Comparison of ENCODE assay signal across 27 cellular contexts in the genomic region with DNA sequence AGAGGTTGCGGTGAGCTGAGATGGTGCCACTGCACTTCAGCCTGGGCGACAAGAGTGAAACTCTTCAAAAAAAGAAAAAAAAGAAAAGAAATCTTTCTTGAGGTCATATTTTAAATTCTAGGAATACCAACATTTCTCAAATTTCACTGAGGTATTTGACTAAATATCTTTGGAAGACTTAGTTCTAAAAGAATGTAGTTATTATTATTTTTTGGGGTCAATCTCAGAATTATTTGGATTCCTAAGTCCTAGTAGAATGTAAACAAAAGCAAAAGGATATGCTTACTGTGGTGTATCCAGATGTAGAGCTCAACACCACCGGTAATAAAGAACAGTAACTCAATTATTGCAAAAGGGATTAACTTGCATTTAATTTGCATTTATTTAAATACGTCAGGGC. TPM values are rescaled to one million over a fixed set of nuclear protein-coding genes. Genes with fewer than 3 reads are reported as not detected.
A peak's percentile ranks its signal among the peaks of the same experiment; 100 is the strongest.
DNase-seq lines count a peak whose midpoint lies in the region; ATAC-seq, FAIRE-seq and TF ChIP-seq lines count a peak whose summit lies in the region.
"Had no signal": no experiment of that assay in that cellular context is flagged by ENCODE, and none has a peak within 500 bp of the region (broad histone marks: within the 10 kb centered on the region; RNA-seq: fewer than 3 reads in every experiment).

No MANE protein-coding gene starts in this region.

- peaks cover 25% of the 10 kb centered on the region for H3K4me1 Mint-ChIP-seq in mesothelial cell of epicardium
- H3K4me1 Mint-ChIP-seq in T-helper 2 cell treated with Interferon-gamma antibody and Interleukin-4, amounts not matched to agents 5 μg/mL and 100 μg/mL, for 36 hours (ENCODE audit: low read depth): no peaks in the 10 kb centered on the region
- peaks cover 28% of the 10 kb centered on the region for H3K4me1 Mint-ChIP-seq in WTC11
- H3K4me1 Mint-ChIP-seq: activated CD4-positive, alpha-beta memory T cell treated with anti-CD3 and anti-CD28 coated beads, Interleukin-2, amount 10 ng/mL, durations not matched to agents 7 days and 5 days had no signal

- no peak overlapping the region for H3K4me3 ChIP-seq in choroid plexus epithelial cell (ENCODE audit: low read depth, low read length)
- H3K4me3 ChIP-seq: BLaER1, heart right ventricle, suprapubic skin, vagina had no signal

- H3K9me3 Mint-ChIP-seq in mesothelial cell of epicardium (peaks cover 3% of the 10 kb centered on the region), WTC11 (peaks cover 9% of the 10 kb centered on the region)
- no peaks in the 10 kb centered on the region for H3K9me3 Mint-ChIP-seq in T-helper 2 cell treated with Interferon-gamma antibody and Interleukin-4, amounts not matched to agents 5 μg/mL and 100 μg/mL, for 36 hours
- H3K9me3 Mint-ChIP-seq: activated CD4-positive, alpha-beta memory T cell treated with anti-CD3 and anti-CD28 coated beads, Interleukin-2, amount 10 ng/mL, durations not matched to agents 7 days and 5 days; activated naive CD4-positive, alpha-beta T cell treated with anti-CD3 and anti-CD28 coated beads for 36 hours; IgD-negative memory B cell; natural killer cell treated with Interleukin-12 subunit alpha and Interleukin-12 subunit beta and Interleukin-15 and Interleukin-18, amount 100 ng/mL, for 72 hours had no signal

- CTCF ChIA-PET in WTC11 (lab: Charles Lee): interaction anchor here (2.6 kb wide), 1 partner anchor 81 kb away, joined by 39 read pairs; no protein-coding TSS in a partner anchor

- peak; percentile 67 for DNase-seq in AG20443 (ENCODE audit: low spot score)
- peak; percentile 56 for DNase-seq in HTR-8/SVneo (ENCODE audit: insufficient read length, low spot score)
- DNase-seq in choroid plexus epithelial cell (ENCODE audit: low read depth): peak; percentile 73
- no peak for DNase-seq in mesothelial cell of epicardium (ENCODE audit: low spot score in 2 of 2, unreplicated experiment in 2 of 2)
- DNase-seq in T-helper 2 cell treated with Interferon-gamma antibody and Interleukin-4, amounts not matched to agents 5 μg/mL and 100 μg/mL, for 36 hours (ENCODE audit: low spot score): no peak
- DNase-seq in NCI-H446 (lab: John Stamatoyannopoulos, UW): no peak
- DNase-seq in WTC11 (ENCODE audit: low spot score): no peak
- DNase-seq: activated CD4-positive, alpha-beta memory T cell treated with anti-CD3 and anti-CD28 coated beads, Interleukin-2, amount 10 ng/mL, durations not matched to agents 7 days and 5 days; activated naive CD4-positive, alpha-beta T cell treated with anti-CD3 and anti-CD28 coated beads for 36 hours; activated T-cell treated with anti-CD3 and anti-CD28 coated beads, Interleukin-2, amount 50 U/mL, for 1 hour; H7; heart right ventricle; islet precursor cell; mammary epithelial cell; NCI-H2029 treated with DMSO at 0.1 percent for 48 hours; NCI-H524; small intestine; stimulated activated CD4-positive, alpha-beta T cell treated with anti-CD3 and anti-CD28 coated beads, Interleukin-4, amount 100 ng/mL, for 4 hours had no signal

- H3K4me3 Mint-ChIP-seq in mesothelial cell of epicardium: no peak overlapping the region
- H3K4me3 Mint-ChIP-seq in T-helper 2 cell treated with Interferon-gamma antibody and Interleukin-4, amounts not matched to agents 5 μg/mL and 100 μg/mL, for 36 hours: no peak overlapping the region
- H3K4me3 Mint-ChIP-seq in WTC11: no peak overlapping the region; the same call in 1 of the 2 replicates
- H3K4me3 Mint-ChIP-seq: activated CD4-positive, alpha-beta memory T cell treated with anti-CD3 and anti-CD28 coated beads, Interleukin-2, amount 10 ng/mL, durations not matched to agents 7 days and 5 days; activated naive CD4-positive, alpha-beta T cell treated with anti-CD3 and anti-CD28 coated beads for 36 hours; brain; IgD-negative memory B cell; natural killer cell treated with Interleukin-12 subunit alpha and Interleukin-12 subunit beta and Interleukin-15 and Interleukin-18, amount 100 ng/mL, for 72 hours had no signal

- POLR2A ChIA-PET in WTC11 (lab: Charles Lee): no interaction called here

- FAIRE-seq in HTR-8/SVneo (lab: Jason Lieb, UNC): no peak
- FAIRE-seq: small intestine had no signal

- H3K36me3 Mint-ChIP-seq in mesothelial cell of epicardium: peaks cover 7% of the 10 kb centered on the region
- H3K36me3 Mint-ChIP-seq in T-helper 2 cell treated with Interferon-gamma antibody and Interleukin-4, amounts not matched to agents 5 μg/mL and 100 μg/mL, for 36 hours (ENCODE audit: low read depth): no peaks in the 10 kb centered on the region
- 0 out of 2 replicates have a peak, but pooled peaks cover 3% of the 10 kb centered on the region for H3K36me3 Mint-ChIP-seq in WTC11
- H3K36me3 Mint-ChIP-seq: IgD-negative memory B cell; natural killer cell treated with Interleukin-12 subunit alpha and Interleukin-12 subunit beta and Interleukin-15 and Interleukin-18, amount 100 ng/mL, for 72 hours had no signal

- ATAC-seq in HG03469 (IDR thresholded peaks at IDR 0.05; ENCODE audit: unreplicated experiment): no peak
- no peak for ATAC-seq in WTC11
- ATAC-seq: esophagus mucosa, heart right ventricle had no signal

- H3K27ac Mint-ChIP-seq in mesothelial cell of epicardium (peak overlapping the region; percentile 16), WTC11 (no peak overlapping the region)
- no peak overlapping the region for H3K27ac Mint-ChIP-seq in T-helper 2 cell treated with Interferon-gamma antibody and Interleukin-4, amounts not matched to agents 5 μg/mL and 100 μg/mL, for 36 hours
- H3K27ac Mint-ChIP-seq: activated CD4-positive, alpha-beta memory T cell treated with anti-CD3 and anti-CD28 coated beads, Interleukin-2, amount 10 ng/mL, durations not matched to agents 7 days and 5 days; activated naive CD4-positive, alpha-beta T cell treated with anti-CD3 and anti-CD28 coated beads for 36 hours; natural killer cell treated with Interleukin-12 subunit alpha and Interleukin-12 subunit beta and Interleukin-15 and Interleukin-18, amount 100 ng/mL, for 72 hours; progenitor cell of endocrine pancreas had no signal

- H3K27me3 Mint-ChIP-seq in mesothelial cell of epicardium (ENCODE audit: low read depth) (no peaks in the 10 kb centered on the region), WTC11 (ENCODE audit: low read depth) (peaks cover 22% of the 10 kb centered on the region)
- peaks cover 5% of the 10 kb centered on the region for H3K27me3 Mint-ChIP-seq in T-helper 2 cell treated with Interferon-gamma antibody and Interleukin-4, amounts not matched to agents 5 μg/mL and 100 μg/mL, for 36 hours (ENCODE audit: low read depth)
- H3K27me3 Mint-ChIP-seq: natural killer cell treated with Interleukin-12 subunit alpha and Interleukin-12 subunit beta and Interleukin-15 and Interleukin-18, amount 100 ng/mL, for 72 hours; progenitor cell of endocrine pancreas had no signal

- TF ChIP-seq CTCF in choroid plexus epithelial cell (conservative IDR thresholded peaks at IDR 0.05; ENCODE audit: low read depth, low read length): no peak
- TF ChIP-seq CTCF in mesothelial cell of epicardium (IDR thresholded peaks at IDR 0.05; ENCODE audit: unreplicated experiment): no peak
- TF ChIP-seq CTCF in WTC11 (IDR thresholded peaks at IDR 0.05): no peak

TF ChIP-seq in WTC11, 78 proteins besides CTCF, POLR2A, EP300 and RAD21:
- TF ChIP-seq ZNF138 (CRISPR knock-in tag; conservative IDR thresholded peaks at IDR 0.05): no peak

RNA-seq across cellular contexts. Expression of gene PRICKLE1, which starts 25.0 kb away (rescaled TPM):
- 79.4 to 89.1 TPM (median 80.7 TPM) in 3 replicates for total RNA-seq in mesothelial cell of epicardium
- total RNA-seq in WTC11 (2021): 11.7 to 16.4 TPM (median 15.3 TPM) in 3 replicates
- total RNA-seq: activated naive CD4-positive, alpha-beta T cell treated with anti-CD3 and anti-CD28 coated beads for 36 hours; natural killer cell treated with Interleukin-12 subunit alpha and Interleukin-12 subunit beta and Interleukin-15 and Interleukin-18, amount 100 ng/mL, for 72 hours had no signal

Comparison
In these comparisons a context has a peak if more than half of its experiments do, and no peak if none do; other contexts are left out.
1. DNase-seq: peak in AG20443 (single experiment), HTR-8/SVneo (single experiment) and choroid plexus epithelial cell (single experiment); none in mesothelial cell of epicardium (0 of 2), T-helper 2 cell treated with Interferon-gamma antibody and Interleukin-4, amounts not matched to agents 5 μg/mL and 100 μg/mL, for 36 hours (single experiment), NCI-H446 (0 of 2) and WTC11 (single experiment).